ENCODE assay signal across 9 cellular contexts in the genomic region with DNA sequence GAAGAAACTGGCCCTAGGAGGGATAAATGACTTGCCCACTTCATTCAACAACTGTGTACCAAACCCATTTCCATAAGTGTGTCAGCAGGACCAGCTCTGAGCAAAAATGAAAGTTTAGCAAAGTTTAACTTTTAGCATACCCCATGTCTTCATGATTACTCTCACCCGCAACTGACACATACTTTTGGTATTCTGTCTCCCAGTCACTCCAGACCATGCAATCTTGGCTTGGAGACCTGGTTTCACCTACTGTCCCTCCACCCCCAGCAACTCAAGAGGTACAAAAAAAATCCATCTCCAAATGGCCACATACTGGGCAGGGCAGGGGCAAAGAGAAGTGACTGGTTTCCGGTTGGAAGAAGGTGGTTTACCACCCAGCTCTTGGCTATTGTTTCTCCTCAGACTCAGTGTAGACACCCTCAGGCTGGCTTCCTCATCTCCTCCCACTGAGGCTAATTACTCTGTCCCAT.
DNase-seq lines count a peak whose midpoint lies in the region; ATAC-seq and TF ChIP-seq lines count a peak whose summit lies in the region.
"Had no signal": no experiment of that assay in that cellular context is flagged by ENCODE, and none has a peak within 500 bp of the region (broad histone marks: within the 10 kb centered on the region; RNA-seq: fewer than 3 reads in every experiment).

No MANE protein-coding gene starts in this region.

- ATAC-seq in right lobe of liver: no peak
- no peak for ATAC-seq in GM19455 (IDR thresholded peaks at IDR 0.05; ENCODE audit: unreplicated experiment)

- no peak overlapping the region for H3K9ac ChIP-seq in liver (ENCODE audit: low read depth in 1 of 2, low read length in 2 of 2)

- WGBS in liver: 77% methylated on average over 2 of the region's 2 CpGs
- 50% methylated on average over 1 of the region's 2 CpGs for WGBS in right lobe of liver (ENCODE audit: insufficient coverage, low coverage, low lambda C conversion rate, missing lambda C conversion rate)

- no peaks in the 10 kb centered on the region for H3K9me3 ChIP-seq in liver (ENCODE audit: control insufficient read depth in 4 of 4, low read length in 3 of 4)
- H3K9me3 ChIP-seq in right lobe of liver: no peaks in the 10 kb centered on the region
- no peaks in the 10 kb centered on the region for H3K9me3 ChIP-seq in vagina

- H3K36me3 ChIP-seq in liver (ENCODE audit: control insufficient read depth in 4 of 4, insufficient read depth in 3 of 4, low read depth in 1 of 4, low read length in 3 of 4) (peaks cover 0 to 2% (median under 1%) of the 10 kb centered on the region in 4 donors), right lobe of liver (no peaks in the 10 kb centered on the region), vagina (no peaks in the 10 kb centered on the region)

- peaks cover 5% of the 10 kb centered on the region for H3K4me1 Mint-ChIP-seq in endothelial cell (ENCODE audit: unreplicated experiment)

- H3K4me3 ChIP-seq in liver (ENCODE audit: low read depth in 1 of 3, low read length in 3 of 3) (no peak overlapping the region), right lobe of liver (no peak overlapping the region), vagina (no peak overlapping the region)

- peaks cover 7% of the 10 kb centered on the region for H3K36me3 Mint-ChIP-seq in endothelial cell (ENCODE audit: low read depth, unreplicated experiment)

- H3K4me3 Mint-ChIP-seq in endothelial cell (ENCODE audit: unreplicated experiment): peak overlapping the region; percentile 31

- H3K27ac ChIP-seq in liver (ENCODE audit: low read depth in 1 of 2, low read length in 2 of 2): peak overlapping the region; percentile 25 to 88
- H3K27ac ChIP-seq in right lobe of liver: no peak overlapping the region
- H3K27ac ChIP-seq in vagina: no peak overlapping the region
- H3K27ac ChIP-seq: VCaP had no signal

- H3K27me3 ChIP-seq in liver (ENCODE audit: control insufficient read depth in 4 of 4, insufficient read depth in 4 of 4, low read length in 3 of 4) (no peaks in the 10 kb centered on the region), right lobe of liver (no peaks in the 10 kb centered on the region), vagina (no peaks in the 10 kb centered on the region)

- H3K27me3 Mint-ChIP-seq in endothelial cell (ENCODE audit: unreplicated experiment): no peaks in the 10 kb centered on the region

- intact Hi-C loops in right lobe of liver (cut with DNase I): loop anchor here in 1 of 2 donors (10.0 kb wide), 1 partner anchor 150 kb away; no protein-coding TSS in a partner anchor
- intact Hi-C loops in vagina (cut with DNase I): loop anchor here (10.0 kb wide), 1 partner anchor 110 kb away; a partner anchor contains a TSS

- no peak for TF ChIP-seq POLR2A in right lobe of liver (IDR thresholded peaks at IDR 0.05)
- no peak for TF ChIP-seq POLR2A in vagina (IDR thresholded peaks at IDR 0.05)

- TF ChIP-seq RAD21 in liver (IDR thresholded peaks at IDR 0.05): no peak

- H3K27ac Mint-ChIP-seq in endothelial cell (ENCODE audit: unreplicated experiment): no peak overlapping the region

- DNase-seq in right lobe of liver: no peak
- DNase-seq in HS-27A (ENCODE audit: low read depth): peak; percentile 20
- DNase-seq in endothelial cell (ENCODE audit: low spot score): no peak
- DNase-seq in vagina (ENCODE audit: extremely low spot score in 2 of 2): peak; percentile 70 to 76
- no peak for DNase-seq in DMS153 (lab: John Stamatoyannopoulos, UW)
- DNase-seq in DMS 273 (lab: John Stamatoyannopoulos, UW; ENCODE audit: unreplicated experiment): no peak

- H3K4me1 ChIP-seq in liver (ENCODE audit: control insufficient read depth in 4 of 4, insufficient read depth in 4 of 4, low read length in 3 of 4) (peaks cover 0 to 19% (median 11%) of the 10 kb centered on the region in 4 donors), right lobe of liver (peaks cover 0 to 3% (median 0%) of the 10 kb centered on the region in 4 donors), vagina (peaks cover 7% of the 10 kb centered on the region)

- H3K9me3 Mint-ChIP-seq in endothelial cell (ENCODE audit: unreplicated experiment): no peaks in the 10 kb centered on the region

- TF ChIP-seq CTCF in liver (IDR thresholded peaks at IDR 0.05; ENCODE audit: low read depth, low read length, missing input control) (no peak), right lobe of liver (IDR thresholded peaks at IDR 0.05) (no peak), endothelial cell (IDR thresholded peaks at IDR 0.05; ENCODE audit: unreplicated experiment) (no peak), vagina (IDR thresholded peaks at IDR 0.05) (no peak)

TF ChIP-seq in liver, 16 proteins besides CTCF, POLR2A, EP300 and RAD21:
- TF ChIP-seq HNF4G (IDR thresholded peaks at IDR 0.05) (no peak), TAF1 (conservative IDR thresholded peaks at IDR 0.05) (no peak), RXRA (IDR thresholded peaks at IDR 0.05) (no peak), HNF4A (conservative IDR thresholded peaks at IDR 0.05) (no peak), NR2F2 (IDR thresholded peaks at IDR 0.05) (no peak), FOXA2 (IDR thresholded peaks at IDR 0.05) (no peak), GABPA (IDR thresholded peaks at IDR 0.05 in 1 of 2, conservative IDR thresholded peaks at IDR 0.05 in 1 of 2) (no peak), SP1 (IDR thresholded peaks at IDR 0.05) (no peak), JUND (IDR thresholded peaks at IDR 0.05) (no peak), FOXA1 (IDR thresholded peaks at IDR 0.05) (no peak), YY1 (IDR thresholded peaks at IDR 0.05) (no peak), EGR1 (IDR thresholded peaks at IDR 0.05; ENCODE audit: low read depth in 2 of 2) (no peak)
- TF ChIP-seq, protein P1, sequence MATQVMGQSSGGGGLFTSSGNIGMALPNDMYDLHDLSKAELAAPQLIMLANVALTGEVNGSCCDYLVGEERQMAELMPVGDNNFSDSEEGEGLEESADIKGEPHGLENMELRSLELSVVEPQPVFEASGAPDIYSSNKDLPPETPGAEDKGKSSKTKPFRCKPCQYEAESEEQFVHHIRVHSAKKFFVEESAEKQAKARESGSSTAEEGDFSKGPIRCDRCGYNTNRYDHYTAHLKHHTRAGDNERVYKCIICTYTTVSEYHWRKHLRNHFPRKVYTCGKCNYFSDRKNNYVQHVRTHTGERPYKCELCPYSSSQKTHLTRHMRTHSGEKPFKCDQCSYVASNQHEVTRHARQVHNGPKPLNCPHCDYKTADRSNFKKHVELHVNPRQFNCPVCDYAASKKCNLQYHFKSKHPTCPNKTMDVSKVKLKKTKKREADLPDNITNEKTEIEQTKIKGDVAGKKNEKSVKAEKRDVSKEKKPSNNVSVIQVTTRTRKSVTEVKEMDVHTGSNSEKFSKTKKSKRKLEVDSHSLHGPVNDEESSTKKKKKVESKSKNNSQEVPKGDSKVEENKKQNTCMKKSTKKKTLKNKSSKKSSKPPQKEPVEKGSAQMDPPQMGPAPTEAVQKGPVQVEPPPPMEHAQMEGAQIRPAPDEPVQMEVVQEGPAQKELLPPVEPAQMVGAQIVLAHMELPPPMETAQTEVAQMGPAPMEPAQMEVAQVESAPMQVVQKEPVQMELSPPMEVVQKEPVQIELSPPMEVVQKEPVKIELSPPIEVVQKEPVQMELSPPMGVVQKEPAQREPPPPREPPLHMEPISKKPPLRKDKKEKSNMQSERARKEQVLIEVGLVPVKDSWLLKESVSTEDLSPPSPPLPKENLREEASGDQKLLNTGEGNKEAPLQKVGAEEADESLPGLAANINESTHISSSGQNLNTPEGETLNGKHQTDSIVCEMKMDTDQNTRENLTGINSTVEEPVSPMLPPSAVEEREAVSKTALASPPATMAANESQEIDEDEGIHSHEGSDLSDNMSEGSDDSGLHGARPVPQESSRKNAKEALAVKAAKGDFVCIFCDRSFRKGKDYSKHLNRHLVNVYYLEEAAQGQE (IDR thresholded peaks at IDR 0.05): no peak
- TF ChIP-seq, protein P2, sequence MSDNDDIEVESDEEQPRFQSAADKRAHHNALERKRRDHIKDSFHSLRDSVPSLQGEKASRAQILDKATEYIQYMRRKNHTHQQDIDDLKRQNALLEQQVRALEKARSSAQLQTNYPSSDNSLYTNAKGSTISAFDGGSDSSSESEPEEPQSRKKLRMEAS (IDR thresholded peaks at IDR 0.05): no peak
- TF ChIP-seq, protein P3, sequence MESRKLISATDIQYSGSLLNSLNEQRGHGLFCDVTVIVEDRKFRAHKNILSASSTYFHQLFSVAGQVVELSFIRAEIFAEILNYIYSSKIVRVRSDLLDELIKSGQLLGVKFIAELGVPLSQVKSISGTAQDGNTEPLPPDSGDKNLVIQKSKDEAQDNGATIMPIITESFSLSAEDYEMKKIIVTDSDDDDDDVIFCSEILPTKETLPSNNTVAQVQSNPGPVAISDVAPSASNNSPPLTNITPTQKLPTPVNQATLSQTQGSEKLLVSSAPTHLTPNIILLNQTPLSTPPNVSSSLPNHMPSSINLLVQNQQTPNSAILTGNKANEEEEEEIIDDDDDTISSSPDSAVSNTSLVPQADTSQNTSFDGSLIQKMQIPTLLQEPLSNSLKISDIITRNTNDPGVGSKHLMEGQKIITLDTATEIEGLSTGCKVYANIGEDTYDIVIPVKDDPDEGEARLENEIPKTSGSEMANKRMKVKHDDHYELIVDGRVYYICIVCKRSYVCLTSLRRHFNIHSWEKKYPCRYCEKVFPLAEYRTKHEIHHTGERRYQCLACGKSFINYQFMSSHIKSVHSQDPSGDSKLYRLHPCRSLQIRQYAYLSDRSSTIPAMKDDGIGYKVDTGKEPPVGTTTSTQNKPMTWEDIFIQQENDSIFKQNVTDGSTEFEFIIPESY (IDR thresholded peaks at IDR 0.05): no peak
- TF ChIP-seq, protein P4, sequence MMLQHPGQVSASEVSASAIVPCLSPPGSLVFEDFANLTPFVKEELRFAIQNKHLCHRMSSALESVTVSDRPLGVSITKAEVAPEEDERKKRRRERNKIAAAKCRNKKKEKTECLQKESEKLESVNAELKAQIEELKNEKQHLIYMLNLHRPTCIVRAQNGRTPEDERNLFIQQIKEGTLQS (IDR thresholded peaks at IDR 0.05): no peak

Comparison
In these comparisons a context has a peak if more than half of its experiments do, and no peak if none do; other contexts are left out.
1. H3K27ac ChIP-seq: peak in liver (2 of 2); none in right lobe of liver (0 of 3) and vagina (single experiment).
2. DNase-seq: peak in HS-27A (single experiment) and vagina (2 of 2); none in right lobe of liver (0 of 3), endothelial cell (single experiment), DMS153 (single experiment) and DMS 273 (single experiment).